26 cellular contexts compared by ENCODE assay signal in the genomic region with DNA sequence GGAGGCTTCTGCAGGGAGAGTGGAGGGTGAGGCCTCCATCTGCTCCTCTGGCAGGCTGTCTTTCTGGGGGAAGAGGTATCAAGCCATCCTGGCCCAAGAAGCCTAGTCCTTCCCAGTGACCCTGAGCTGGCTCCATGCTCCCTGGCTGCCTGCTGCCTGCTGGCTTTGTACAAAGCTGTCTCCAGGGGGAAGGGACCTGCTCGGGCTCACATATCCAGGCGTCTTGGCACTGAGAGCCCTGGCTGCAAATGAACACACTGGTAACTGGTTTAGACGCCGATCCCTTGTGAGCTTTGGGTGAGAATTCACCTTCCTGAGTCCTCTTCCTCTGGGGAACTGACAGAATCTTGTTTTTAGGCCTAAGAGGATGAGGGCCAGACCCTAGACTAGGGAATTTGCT.
"Had no signal": no experiment of that assay in that cellular context is flagged by ENCODE, and none has a peak within 500 bp of the region (broad histone marks: within the 10 kb centered on the region; RNA-seq: fewer than 3 reads in every experiment).

No MANE protein-coding gene starts in this region.

- H3K4me3 ChIP-seq: pancreas, prostate gland, right lobe of liver, sigmoid colon, stomach, thoracic aorta, thyroid gland, tibial nerve, upper lobe of left lung, vagina had no signal

- H3K36me3 Mint-ChIP-seq: naive thymus-derived CD8-positive, alpha-beta T cell; stimulated activated effector memory CD8-positive, alpha-beta T cell treated with anti-CD3 and anti-CD28 coated beads, Interleukin-12 subunit alpha, Interleukin-12 subunit beta, amount 100 ng/mL, for 72 hours; stimulated activated naive B cell treated with anti-CD40 and anti-IgM and Interleukin-4, amounts not matched to agents 10 μg/mL and 1 μg/mL and 100 μg/mL, for 72 hours had no signal

- H3K9me3 ChIP-seq: neutrophil, pancreas, prostate gland, right lobe of liver, sigmoid colon, stomach, thoracic aorta, thyroid gland, tibial nerve, upper lobe of left lung, vagina had no signal

- H3K27ac ChIP-seq: neutrophil, pancreas, prostate gland, right lobe of liver, sigmoid colon, stomach, thoracic aorta, thyroid gland, tibial nerve, upper lobe of left lung, vagina had no signal

- H3K27me3 Mint-ChIP-seq: naive thymus-derived CD8-positive, alpha-beta T cell; stimulated activated naive CD8-positive, alpha-beta T cell treated with anti-CD3 and anti-CD28 coated beads, Interleukin-15, Interleukin-2, amounts not matched to agents 100 ng/mL and 50 ng/mL, for 24 hours had no signal

- H3K4me3 Mint-ChIP-seq: naive thymus-derived CD8-positive, alpha-beta T cell; nephron progenitor cell; neural crest cell; stimulated activated effector memory CD8-positive, alpha-beta T cell treated with anti-CD3 and anti-CD28 coated beads, Interleukin-12 subunit alpha, Interleukin-12 subunit beta, amount 100 ng/mL, for 72 hours; stimulated activated naive B cell treated with anti-CD40 and anti-IgM and Interleukin-4, amounts not matched to agents 10 μg/mL and 1 μg/mL and 100 μg/mL, for 72 hours; stimulated activated naive CD8-positive, alpha-beta T cell treated with anti-CD3 and anti-CD28 coated beads, Interleukin-15, Interleukin-2, amounts not matched to agents 100 ng/mL and 50 ng/mL, for 24 hours had no signal

- FAIRE-seq: pancreas, small intestine, urothelium cell line had no signal

- H3K27me3 ChIP-seq: pancreas, right lobe of liver, sigmoid colon, stomach, thyroid gland, tibial nerve, upper lobe of left lung, vagina had no signal

- ATAC-seq: naive thymus-derived CD8-positive, alpha-beta T cell; pancreas; right cardiac atrium; right lobe of liver; stimulated activated naive B cell treated with anti-CD40 and anti-IgM and Interleukin-4, amounts not matched to agents 10 μg/mL and 1 μg/mL and 100 μg/mL, for 72 hours had no signal

- H3K9me3 Mint-ChIP-seq: naive thymus-derived CD8-positive, alpha-beta T cell; neural crest cell; stimulated activated effector memory CD8-positive, alpha-beta T cell treated with anti-CD3 and anti-CD28 coated beads, Interleukin-12 subunit alpha, Interleukin-12 subunit beta, amount 100 ng/mL, for 72 hours; stimulated activated naive B cell treated with anti-CD40 and anti-IgM and Interleukin-4, amounts not matched to agents 10 μg/mL and 1 μg/mL and 100 μg/mL, for 72 hours; stimulated activated naive CD8-positive, alpha-beta T cell treated with anti-CD3 and anti-CD28 coated beads, Interleukin-15, Interleukin-2, amounts not matched to agents 100 ng/mL and 50 ng/mL, for 24 hours had no signal

- H3K4me1 Mint-ChIP-seq: stimulated activated effector memory CD8-positive, alpha-beta T cell treated with anti-CD3 and anti-CD28 coated beads, Interleukin-12 subunit alpha, Interleukin-12 subunit beta, amount 100 ng/mL, for 72 hours; stimulated activated naive B cell treated with anti-CD40 and anti-IgM and Interleukin-4, amounts not matched to agents 10 μg/mL and 1 μg/mL and 100 μg/mL, for 72 hours had no signal

- H3K4me1 ChIP-seq: pancreas, prostate gland, right lobe of liver, stomach, thyroid gland, tibial nerve, upper lobe of left lung had no signal

- H3K27ac Mint-ChIP-seq: nephron progenitor cell; stimulated activated effector memory CD8-positive, alpha-beta T cell treated with anti-CD3 and anti-CD28 coated beads, Interleukin-12 subunit alpha, Interleukin-12 subunit beta, amount 100 ng/mL, for 72 hours; stimulated activated naive B cell treated with anti-CD40 and anti-IgM and Interleukin-4, amounts not matched to agents 10 μg/mL and 1 μg/mL and 100 μg/mL, for 72 hours; stimulated activated naive CD8-positive, alpha-beta T cell treated with anti-CD3 and anti-CD28 coated beads, Interleukin-15, Interleukin-2, amounts not matched to agents 100 ng/mL and 50 ng/mL, for 24 hours had no signal

- DNase-seq: naive thymus-derived CD8-positive, alpha-beta T cell; nephron progenitor cell; pancreas; right cardiac atrium; right lobe of liver; sigmoid colon; small intestine; stimulated activated CD4-positive, alpha-beta T cell treated with anti-CD3 and anti-CD28 coated beads, Interleukin-15, amount 100 ng/mL, for 24 hours; stimulated activated CD4-positive, alpha-beta T cell treated with anti-CD3 and anti-CD28 coated beads, Interleukin-2, amount 100 ng/mL, for 24 hours; stimulated activated CD4-positive, alpha-beta T cell treated with anti-CD3 and anti-CD28 coated beads, Interleukin-2, amount 100 ng/mL, for 48 hours; stimulated activated CD4-positive, alpha-beta T cell treated with anti-CD3 and anti-CD28 coated beads, Interleukin-4, amount 100 ng/mL, for 24 hours; stimulated activated naive B cell treated with anti-CD40 and anti-IgM and Interleukin-4, amounts not matched to agents 10 μg/mL and 1 μg/mL and 100 μg/mL, for 72 hours; stimulated activated naive CD4-positive, alpha-beta T cell treated with Interleukin-2 at 50 U/mL for 16 hours; stomach; thyroid gland; trophoblast cell; upper lobe of left lung had no signal

- H3K36me3 ChIP-seq: neutrophil, pancreas, prostate gland, right lobe of liver, sigmoid colon, stomach, thoracic aorta, thyroid gland, tibial nerve, upper lobe of left lung, vagina had no signal
